8 cellular contexts compared by ENCODE assay signal in genomic region chr5:107388111-107388861, GRCh38.
DNase-seq lines count a peak whose midpoint lies in the region; ATAC-seq and TF ChIP-seq lines count a peak whose summit lies in the region.

No MANE protein-coding gene starts in this region.

- no peak overlapping the region for H3K4me3 ChIP-seq in lung

- 26 to 28% methylated on average over 9 of the region's 9 CpGs for WGBS in lung, 2 donors

- DNase-seq in Daoy (ENCODE audit: low read depth) (peak; percentile 65), HT-29 (ENCODE audit: low spot score) (peak; percentile 62), lung (ENCODE audit: low spot score) (no peak), sciatic nerve (ENCODE audit: low spot score) (no peak), hepatic stellate cell (ENCODE audit: low spot score) (no peak), DMS79 (lab: John Stamatoyannopoulos, UW) (no peak)
- DNase-seq in activated T-cell treated with anti-CD3 and anti-CD28 coated beads, Interleukin-2, amount 50 U/mL, for 48 hours, result peak; percentile 20

- no peaks in the 10 kb centered on the region for H3K27me3 ChIP-seq in lung (ENCODE audit: control insufficient read depth, insufficient read depth)

- no peaks in the 10 kb centered on the region for H3K9me3 ChIP-seq in lung (ENCODE audit: control insufficient read depth in 2 of 2, insufficient read depth in 1 of 2, low read length in 1 of 2)

- H3K36me3 ChIP-seq in lung (ENCODE audit: control insufficient read depth in 2 of 2, insufficient read depth in 2 of 2, low read length in 2 of 2), result no peaks in the 10 kb centered on the region

- no peak for TF ChIP-seq CTCF in lung (IDR thresholded peaks at IDR 0.05; ENCODE audit: control extremely low read depth, extremely low read depth)

- intact Hi-C loops in sciatic nerve (cut with DNase I), result no loop called here

- peak; percentile 47 for ATAC-seq in GM21515 (IDR thresholded peaks at IDR 0.05; ENCODE audit: unreplicated experiment)
- peak; percentile 17 for ATAC-seq in lung (ENCODE audit: insufficient read depth, low FRiP score)
- ATAC-seq in sciatic nerve, result no peak

- peaks cover 0 to 18% of the 10 kb centered on the region in 2 donors for H3K4me1 ChIP-seq in lung (ENCODE audit: control insufficient read depth in 2 of 2, insufficient read depth in 2 of 2, low read length in 2 of 2)

- H3K27ac ChIP-seq in lung (ENCODE audit: low read depth in 1 of 2, low read length in 1 of 2), result peak overlapping the region; percentile 71 to 88

Comparison
In these comparisons a context has a peak if more than half of its experiments do, and no peak if none do; other contexts are left out.
1. DNase-seq: peak in Daoy (single experiment), HT-29 (single experiment) and activated T-cell treated with anti-CD3 and anti-CD28 coated beads, Interleukin-2, amount 50 U/mL, for 48 hours (2 of 2); none in lung (single experiment), sciatic nerve (single experiment), hepatic stellate cell (single experiment) and DMS79 (single experiment).